In genomic region chr12:105676694-105677093, GRCh38 we compare ENCODE assay signal across 19 cellular contexts.
A peak's percentile ranks its signal among the peaks of the same experiment; 100 is the strongest.
DNase-seq lines count a peak whose midpoint lies in the region; ATAC-seq and TF ChIP-seq lines count a peak whose summit lies in the region.
"Had no signal": no experiment of that assay in that cellular context is flagged by ENCODE, and none has a peak within 500 bp of the region (broad histone marks: within the 10 kb centered on the region; RNA-seq: fewer than 3 reads in every experiment).

No MANE protein-coding gene starts in this region.

- H3K18ac ChIP-seq in neuronal stem cell (ENCODE audit: low read length), result no peak overlapping the region

- no peaks in the 10 kb centered on the region for H3K9me3 ChIP-seq in WERI-Rb-1 (ENCODE audit: severe bottlenecking)
- H3K9me3 ChIP-seq in right cardiac atrium (ENCODE audit: control insufficient read depth, low read length), result no peaks in the 10 kb centered on the region
- no peaks in the 10 kb centered on the region for H3K9me3 ChIP-seq in transverse colon
- H3K9me3 ChIP-seq in neuronal stem cell (replicated peaks in 1 of 2; ENCODE audit: control insufficient read depth in 2 of 2, insufficient read depth in 1 of 2, low read depth in 1 of 2, low read length in 2 of 2), result peaks cover 0 to 4% of the 10 kb centered on the region in 2 donors
- H3K9me3 ChIP-seq: right lobe of liver had no signal

- no peak for TF ChIP-seq EP300 in transverse colon (IDR thresholded peaks at IDR 0.05; ENCODE audit: low read depth)

- no peak overlapping the region for H4K91ac ChIP-seq in neuronal stem cell (ENCODE audit: low read depth, low read length, poor library complexity)

- H2AK5ac ChIP-seq in neuronal stem cell (ENCODE audit: low read depth, low read length), result no peak overlapping the region

- intact Hi-C loops in right cardiac atrium (cut with DNase I) (no loop called here), transverse colon (cut with DNase I; ENCODE audit: low total_unique reads) (loop anchor here (5.0 kb wide), 1 partner anchor 1349 kb away; no protein-coding TSS in a partner anchor)

- no peak overlapping the region for H2BK5ac ChIP-seq in neuronal stem cell (ENCODE audit: low read length)

- H3K4ac ChIP-seq in neuronal stem cell (ENCODE audit: low read length), result no peak overlapping the region

- H4K8ac ChIP-seq in neuronal stem cell (ENCODE audit: low read depth, low read length), result no peak overlapping the region

- H2AFZ ChIP-seq in neuronal stem cell (ENCODE audit: low read length), result no peak overlapping the region

- no peak overlapping the region for H3K23ac ChIP-seq in neuronal stem cell (ENCODE audit: low read depth, low read length, poor library complexity)

- no peaks in the 10 kb centered on the region for H3K79me1 ChIP-seq in neuronal stem cell (ENCODE audit: low read depth, low read length)

- in situ Hi-C loops in transverse colon (cut with MboI; ENCODE audit: low pct_ligation_motif_present in 1 of 4, low pct_unique_long_range_greater_than_20kb in 1 of 4, low sequenced_read_pairs in 3 of 4), result no loop called here

- H2BK12ac ChIP-seq in neuronal stem cell (ENCODE audit: low read length), result no peak overlapping the region

- H3K9ac ChIP-seq in neuronal stem cell (ENCODE audit: low read depth, low read length, poor library complexity), result no peak overlapping the region

- no peak overlapping the region for H3K4me2 ChIP-seq in neuronal stem cell (ENCODE audit: insufficient read depth, low read length, poor library complexity, severe bottlenecking)

- no peak overlapping the region for H2BK15ac ChIP-seq in neuronal stem cell (ENCODE audit: low read length)

- WGBS in right cardiac atrium, result 73% methylated on average over 2 of the region's 2 CpGs
- 47% methylated on average over 2 of the region's 2 CpGs; no CpG with 5 or more reads in 1 of the 2 donors for WGBS in transverse colon (ENCODE audit: low coverage in 1 of 2), 2 donors
- WGBS in neuronal stem cell (ENCODE audit: extremely low coverage in 2 of 2, insufficient read length in 2 of 2, insufficient replicate concordance in 1 of 2), 2 donors, result no CpG with 5 or more reads among the region's 2 CpGs

- no peak for TF ChIP-seq POLR2A in transverse colon (IDR thresholded peaks at IDR 0.05)

- no peak overlapping the region for H2BK120ac ChIP-seq in neuronal stem cell (ENCODE audit: low read depth, low read length)

- TF ChIP-seq CTCF in WERI-Rb-1 (IDR thresholded peaks at IDR 0.05; ENCODE audit: low read depth, low read length) (no peak), transverse colon (IDR thresholded peaks at IDR 0.05) (no peak)

- H3K27me3 ChIP-seq in WERI-Rb-1 (ENCODE audit: insufficient read depth, low read depth, severe bottlenecking) (no peaks in the 10 kb centered on the region), right cardiac atrium (ENCODE audit: control insufficient read depth, insufficient read depth) (no peaks in the 10 kb centered on the region), transverse colon (no peaks in the 10 kb centered on the region), neuronal stem cell (ENCODE audit: control insufficient read depth in 3 of 3, insufficient read depth in 3 of 3, low read depth in 1 of 3, low read length in 3 of 3) (no peaks in the 10 kb centered on the region)
- H3K27me3 ChIP-seq: right lobe of liver had no signal

- no peaks in the 10 kb centered on the region for H3K36me3 ChIP-seq in WERI-Rb-1
- H3K36me3 ChIP-seq in transverse colon, result no peaks in the 10 kb centered on the region
- no peaks in the 10 kb centered on the region for H3K36me3 ChIP-seq in neuronal stem cell (replicated peaks in 1 of 2; ENCODE audit: control insufficient read depth in 2 of 2, insufficient read depth in 2 of 2, low read length in 2 of 2)
- H3K36me3 ChIP-seq: right lobe of liver had no signal

- peaks cover 11% of the 10 kb centered on the region for H3K4me1 ChIP-seq in right cardiac atrium (ENCODE audit: control insufficient read depth, insufficient read depth, low read length)
- peaks cover 13 to 44% (median 20%) of the 10 kb centered on the region in 4 donors for H3K4me1 ChIP-seq in transverse colon
- no peaks in the 10 kb centered on the region for H3K4me1 ChIP-seq in neuronal stem cell (ENCODE audit: control insufficient read depth in 2 of 2, insufficient read depth in 1 of 2, low read depth in 1 of 2, low read length in 2 of 2)
- H3K4me1 ChIP-seq: right lobe of liver had no signal

- H3K27ac ChIP-seq in WERI-Rb-1, result no peak overlapping the region
- no peak overlapping the region for H3K27ac ChIP-seq in right cardiac atrium (ENCODE audit: low read length)
- H3K27ac ChIP-seq in transverse colon, result peak overlapping the region; percentile 43 to 72 (median 62)
- H3K27ac ChIP-seq in neuronal stem cell (replicated peaks; ENCODE audit: low read length), result no peak overlapping the region
- H3K27ac ChIP-seq: right lobe of liver, SK-N-MC had no signal

- no peak overlapping the region for H3K4me3 ChIP-seq in WERI-Rb-1 (ENCODE audit: low read depth, low read length)
- H3K4me3 ChIP-seq in right cardiac atrium (ENCODE audit: low read length), result no peak overlapping the region
- H3K4me3 ChIP-seq in transverse colon, result no peak overlapping the region
- no peak overlapping the region for H3K4me3 ChIP-seq in neuronal stem cell (ENCODE audit: low read length in 2 of 2)
- H3K4me3 ChIP-seq: GM12878, right lobe of liver, SK-N-MC had no signal

- DNase-seq in NCI-H524 (lab: John Stamatoyannopoulos, UW) (peak; percentile 16 to 57), NCI-H524 treated with DMSO at 0.1 percent for 48 hours (lab: John Stamatoyannopoulos, UW) (no peak), WERI-Rb-1 (peak; percentile 42), right cardiac atrium (peak; percentile 60 to 71 (median 66)), transverse colon (peak; percentile 81), neuronal stem cell (ENCODE audit: low spot score) (no peak)
- DNase-seq: activated CD4-positive, alpha-beta T cell treated with anti-CD3 and anti-CD28 coated beads for 48 hours; activated T-cell treated with anti-CD3 and anti-CD28 coated beads, Interleukin-2, amount 50 U/mL, for 1 hour; CD4-positive, CD25-positive, alpha-beta regulatory T cell; effector CD4-positive, alpha-beta T cell; NCI-H1930; right lobe of liver; stimulated activated CD4-positive, alpha-beta T cell treated with anti-CD3 and anti-CD28 coated beads, Interleukin-4, amount 100 ng/mL, for 1 hour; stimulated activated CD8-positive, alpha-beta memory T cell treated with anti-CD3 and anti-CD28 coated beads, Interleukin-4, amount 100 ng/mL, for 48 hours had no signal

- ATAC-seq in right cardiac atrium (peak; percentile 79 to 90), GM18907 (IDR thresholded peaks at IDR 0.05; ENCODE audit: unreplicated experiment) (no peak), GM21515 (IDR thresholded peaks at IDR 0.05; ENCODE audit: unreplicated experiment) (no peak)
- ATAC-seq: activated naive CD4-positive, alpha-beta T cell treated with anti-CD3 and anti-CD28 coated beads, Interleukin-2, amount 50 U/mL, for 72 hours; GM12878 had no signal

- H3K14ac ChIP-seq in neuronal stem cell (ENCODE audit: low read length), result no peak overlapping the region

Comparison
In these comparisons a context has a peak if more than half of its experiments do, and no peak if none do; other contexts are left out.
1. DNase-seq: peak in NCI-H524 (2 of 2), WERI-Rb-1 (single experiment), right cardiac atrium (3 of 3) and transverse colon (single experiment); none in NCI-H524 treated with DMSO at 0.1 percent for 48 hours (single experiment) and neuronal stem cell (single experiment).
2. H3K27ac ChIP-seq: peak in transverse colon (4 of 4); none in WERI-Rb-1 (single experiment), right cardiac atrium (single experiment) and neuronal stem cell (single experiment).
3. ATAC-seq: peak in right cardiac atrium (2 of 2); none in GM18907 (single experiment) and GM21515 (single experiment).